In the genomic region with DNA sequence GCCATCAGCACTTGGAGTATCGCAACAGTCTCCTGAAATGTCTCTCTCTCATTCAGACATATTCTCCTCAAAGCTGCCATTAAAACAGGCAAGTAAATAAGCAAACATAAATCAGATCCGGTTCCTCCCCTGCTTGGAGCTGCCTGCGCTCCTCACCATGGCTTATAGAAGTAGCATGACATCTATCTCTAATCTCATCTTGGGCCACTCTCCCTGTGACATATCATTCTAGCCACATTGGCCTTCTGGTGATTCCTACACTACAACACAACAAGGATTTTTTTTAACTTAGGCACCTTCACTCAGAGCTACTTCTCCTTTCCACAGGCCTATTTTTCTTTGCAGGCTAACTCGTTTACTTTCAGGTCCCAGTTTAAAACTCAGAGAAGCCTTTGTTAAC, we compare ENCODE assay signal across 30 cellular contexts.
"Had no signal": no experiment of that assay in that cellular context is flagged by ENCODE, and none has a peak within 500 bp of the region (broad histone marks: within the 10 kb centered on the region; RNA-seq: fewer than 3 reads in every experiment).

No MANE protein-coding gene starts in this region.

- DNase-seq: activated B cell treated with CpG ODN at 0.5 μM for 24 hours; activated CD8-positive, alpha-beta T cell treated with anti-CD3 and anti-CD28 coated beads, Interleukin-2, amount 10 ng/mL, durations not matched to agents 7 days and 5 days; activated effector memory CD4-positive, alpha-beta T cell treated with Interleukin-2 at 50 U/mL for 16 hours; activated naive CD4-positive, alpha-beta T cell treated with Interleukin-2 at 50 U/mL for 16 hours; activated naive CD8-positive, alpha-beta T cell treated with anti-CD3 and anti-CD28 coated beads for 36 hours; activated T-cell treated with anti-CD3 and anti-CD28 coated beads for 4 hours; activated T-cell treated with anti-CD3 and anti-CD28 coated beads, Interleukin-2, amount 50 U/mL, for 72 hours; adrenal gland; aorta; cortex of kidney; effector memory CD8-positive, alpha-beta T cell; erythroblast; gastrocnemius medialis; glutamatergic neuron; islet precursor cell; left ventricle myocardium superior; nucleus accumbens; pancreas; retina; stimulated activated CD4-positive, alpha-beta T cell treated with anti-CD3 and anti-CD28 coated beads, Interleukin-12 subunit alpha, Interleukin-12 subunit beta, amount 100 ng/mL, for 4 hours; stimulated activated CD4-positive, alpha-beta T cell treated with anti-CD3 and anti-CD28 coated beads, Interleukin-4, amount 100 ng/mL, for 1 hour; stimulated activated naive CD8-positive, alpha-beta T cell treated with anti-CD3 and anti-CD28 coated beads, Interleukin-15, amount 100 ng/mL, for 72 hours; T-helper 1 cell had no signal

- H3K27me3 Mint-ChIP-seq: activated B cell treated with CpG ODN at 0.5 μM for 24 hours; activated naive CD8-positive, alpha-beta T cell treated with anti-CD3 and anti-CD28 coated beads for 36 hours; brain; effector memory CD8-positive, alpha-beta T cell; stimulated activated naive CD8-positive, alpha-beta T cell treated with anti-CD3 and anti-CD28 coated beads, Interleukin-15, amount 100 ng/mL, for 72 hours had no signal

- H3K27me3 ChIP-seq: adrenal gland, cardiac muscle cell, gastrocnemius medialis, pancreas, tibial nerve had no signal

- H3K9me3 Mint-ChIP-seq: activated naive CD8-positive, alpha-beta T cell treated with anti-CD3 and anti-CD28 coated beads for 36 hours; activated T-cell treated with anti-CD3 and anti-CD28 coated beads, Interleukin-2, amount 50 U/mL, for 72 hours; brain; stimulated activated naive CD8-positive, alpha-beta T cell treated with anti-CD3 and anti-CD28 coated beads, Interleukin-15, amount 100 ng/mL, for 72 hours had no signal

- ATAC-seq: activated CD8-positive, alpha-beta T cell treated with anti-CD3 and anti-CD28 coated beads, Interleukin-2, amount 10 ng/mL, durations not matched to agents 7 days and 5 days; activated T-cell treated with anti-CD3 and anti-CD28 coated beads, Interleukin-2, amount 50 U/mL, for 72 hours; effector memory CD8-positive, alpha-beta T cell; gastrocnemius medialis; left ventricle myocardium superior; pancreas; sciatic nerve; stimulated activated naive CD8-positive, alpha-beta T cell treated with anti-CD3 and anti-CD28 coated beads, Interleukin-15, amount 100 ng/mL, for 72 hours had no signal

- H3K4me1 Mint-ChIP-seq: activated naive CD8-positive, alpha-beta T cell treated with anti-CD3 and anti-CD28 coated beads for 36 hours; stimulated activated naive CD8-positive, alpha-beta T cell treated with anti-CD3 and anti-CD28 coated beads, Interleukin-15, amount 100 ng/mL, for 72 hours had no signal

- H3K36me3 Mint-ChIP-seq: activated naive CD8-positive, alpha-beta T cell treated with anti-CD3 and anti-CD28 coated beads for 36 hours; brain had no signal

- H3K4me3 Mint-ChIP-seq: activated B cell treated with CpG ODN at 0.5 μM for 24 hours; activated CD8-positive, alpha-beta T cell treated with anti-CD3 and anti-CD28 coated beads, Interleukin-2, amount 10 ng/mL, durations not matched to agents 7 days and 5 days; activated naive CD8-positive, alpha-beta T cell treated with anti-CD3 and anti-CD28 coated beads for 36 hours; activated T-cell treated with anti-CD3 and anti-CD28 coated beads, Interleukin-2, amount 50 U/mL, for 72 hours; brain; effector memory CD8-positive, alpha-beta T cell; stimulated activated naive CD8-positive, alpha-beta T cell treated with anti-CD3 and anti-CD28 coated beads, Interleukin-15, amount 100 ng/mL, for 72 hours; T-helper 2 cell treated with Interferon-gamma antibody and Interleukin-4, amounts not matched to agents 5 μg/mL and 100 μg/mL, for 36 hours had no signal

- H3K27ac Mint-ChIP-seq: activated B cell treated with CpG ODN at 0.5 μM for 24 hours; activated CD8-positive, alpha-beta T cell treated with anti-CD3 and anti-CD28 coated beads, Interleukin-2, amount 10 ng/mL, durations not matched to agents 7 days and 5 days; activated naive CD8-positive, alpha-beta T cell treated with anti-CD3 and anti-CD28 coated beads for 36 hours; activated T-cell treated with anti-CD3 and anti-CD28 coated beads, Interleukin-2, amount 50 U/mL, for 72 hours; effector memory CD8-positive, alpha-beta T cell; stimulated activated naive CD8-positive, alpha-beta T cell treated with anti-CD3 and anti-CD28 coated beads, Interleukin-15, amount 100 ng/mL, for 72 hours; T-helper 2 cell treated with Interferon-gamma antibody and Interleukin-4, amounts not matched to agents 5 μg/mL and 100 μg/mL, for 36 hours had no signal

- H3K27ac ChIP-seq: adrenal gland, cardiac muscle cell, gastrocnemius medialis, pancreas, prostate gland, skin epidermis, tibial nerve had no signal

- H3K4me3 ChIP-seq: adrenal gland, cardiac muscle cell, gastrocnemius medialis, pancreas, prostate gland, skin epidermis, tibial nerve had no signal

- H3K9me3 ChIP-seq: adrenal gland, gastrocnemius medialis, pancreas, prostate gland, tibial nerve had no signal

- H3K36me3 ChIP-seq: adrenal gland, cardiac muscle cell, gastrocnemius medialis, pancreas, prostate gland, tibial nerve had no signal
